ENCODE assay signal across 2 cellular contexts in the genomic region with DNA sequence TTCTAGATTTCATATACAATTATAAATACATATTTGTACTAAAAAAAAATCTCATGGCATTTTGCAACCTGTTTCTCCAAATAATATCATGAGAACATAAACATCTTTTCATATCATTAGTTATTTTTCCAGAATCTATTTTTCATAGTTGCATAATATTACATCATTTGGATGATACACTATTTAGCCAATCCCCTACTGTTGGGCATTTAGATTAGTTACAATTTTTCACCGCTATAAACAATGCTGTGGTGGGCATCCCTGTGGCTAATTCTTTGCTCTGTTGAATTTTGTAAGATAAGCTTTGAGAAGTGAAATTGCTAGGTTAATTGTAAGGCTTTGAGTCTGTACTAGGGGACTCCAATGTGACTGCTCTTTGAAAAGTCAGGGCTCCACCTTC.
TF ChIP-seq lines count a peak whose summit lies in the region.

No MANE protein-coding gene starts in this region.

TF ChIP-seq in HEK293, 187 proteins besides CTCF, POLR2A, EP300 and RAD21:
- peak; percentile 95 for TF ChIP-seq MZF1 (tag by site-specific recombination; IDR thresholded peaks at IDR 0.05; ENCODE audit: borderline replicate concordance)
- TF ChIP-seq HOXD13 (CRISPR knock-in tag; IDR thresholded peaks at IDR 0.05; ENCODE audit: borderline replicate concordance), result no peak

TF ChIP-seq in K562, 482 proteins besides CTCF, POLR2A, EP300 and RAD21:
- TF ChIP-seq HCFC1 (IDR thresholded peaks at IDR 0.05; ENCODE audit: low read depth, low read length) (no peak), CEBPG (CRISPR knock-in tag; IDR thresholded peaks at IDR 0.05) (no peak), CEBPG (tag; conservative IDR thresholded peaks at IDR 0.05 in 1 of 2, IDR thresholded peaks at IDR 0.05 in 1 of 2) (peak; percentile 39 to 50; a peak in 2 of 4 replicates)
TF ChIP-seq in K562: peak in this region for 1.
